Comparison of ENCODE assay signal across 1 cellular context in the genomic region with DNA sequence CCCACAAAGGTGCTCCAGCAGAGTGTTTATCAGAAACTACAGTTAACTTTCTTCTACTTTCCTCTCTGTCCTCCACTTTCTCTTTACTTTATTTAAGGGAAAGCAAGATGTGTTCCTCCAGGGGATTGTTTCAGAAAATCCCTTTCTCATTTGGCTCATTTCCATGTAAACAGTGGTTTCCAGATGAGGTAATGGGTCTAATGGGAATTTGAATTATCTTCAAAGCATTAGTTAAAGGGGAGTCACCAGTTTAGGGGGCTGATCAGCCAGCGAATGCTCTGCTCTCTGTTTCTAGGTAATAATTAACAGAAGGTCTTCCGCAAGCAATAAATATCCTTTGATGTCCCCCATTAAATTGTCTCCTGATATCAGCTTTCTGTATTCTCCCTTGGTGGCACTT.
TF ChIP-seq lines count a peak whose summit lies in the region.

No MANE protein-coding gene starts in this region.

TF ChIP-seq in IMR-90, 13 proteins besides CTCF, POLR2A, EP300 and RAD21 (continued from another document):
- TF ChIP-seq, protein P1, sequence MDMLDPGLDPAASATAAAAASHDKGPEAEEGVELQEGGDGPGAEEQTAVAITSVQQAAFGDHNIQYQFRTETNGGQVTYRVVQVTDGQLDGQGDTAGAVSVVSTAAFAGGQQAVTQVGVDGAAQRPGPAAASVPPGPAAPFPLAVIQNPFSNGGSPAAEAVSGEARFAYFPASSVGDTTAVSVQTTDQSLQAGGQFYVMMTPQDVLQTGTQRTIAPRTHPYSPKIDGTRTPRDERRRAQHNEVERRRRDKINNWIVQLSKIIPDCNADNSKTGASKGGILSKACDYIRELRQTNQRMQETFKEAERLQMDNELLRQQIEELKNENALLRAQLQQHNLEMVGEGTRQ (IDR thresholded peaks at IDR 0.05; ENCODE audit: low read depth, low read length) = no peak
- no peak for TF ChIP-seq SMC3 (IDR thresholded peaks at IDR 0.05; ENCODE audit: low read depth, low read length)
- TF ChIP-seq MAZ (IDR thresholded peaks at IDR 0.05; ENCODE audit: borderline replicate concordance, low read depth, low read length) = no peak
- no peak for TF ChIP-seq CHD1 (IDR thresholded peaks at IDR 0.05; ENCODE audit: low read depth, low read length)
- no peak for TF ChIP-seq CEBPB (IDR thresholded peaks at IDR 0.05; ENCODE audit: low read depth, low read length)
- TF ChIP-seq, protein P2, sequence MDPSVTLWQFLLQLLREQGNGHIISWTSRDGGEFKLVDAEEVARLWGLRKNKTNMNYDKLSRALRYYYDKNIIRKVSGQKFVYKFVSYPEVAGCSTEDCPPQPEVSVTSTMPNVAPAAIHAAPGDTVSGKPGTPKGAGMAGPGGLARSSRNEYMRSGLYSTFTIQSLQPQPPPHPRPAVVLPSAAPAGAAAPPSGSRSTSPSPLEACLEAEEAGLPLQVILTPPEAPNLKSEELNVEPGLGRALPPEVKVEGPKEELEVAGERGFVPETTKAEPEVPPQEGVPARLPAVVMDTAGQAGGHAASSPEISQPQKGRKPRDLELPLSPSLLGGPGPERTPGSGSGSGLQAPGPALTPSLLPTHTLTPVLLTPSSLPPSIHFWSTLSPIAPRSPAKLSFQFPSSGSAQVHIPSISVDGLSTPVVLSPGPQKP (IDR thresholded peaks at IDR 0.05; ENCODE audit: borderline replicate concordance, low read depth, low read length) = no peak
